In genomic region chr14:72825486-72825885, GRCh38 we compare ENCODE assay signal across 17 cellular contexts.
A peak's percentile ranks its signal among the peaks of the same experiment; 100 is the strongest.
DNase-seq lines count a peak whose midpoint lies in the region; ATAC-seq and TF ChIP-seq lines count a peak whose summit lies in the region.
"Had no signal": no experiment of that assay in that cellular context is flagged by ENCODE, and none has a peak within 500 bp of the region (broad histone marks: within the 10 kb centered on the region; RNA-seq: fewer than 3 reads in every experiment).

No MANE protein-coding gene starts in this region.

- H3K4me3 ChIP-seq in cardiac muscle cell (no peak overlapping the region), heart right ventricle (no peak overlapping the region), mesendoderm (ENCODE audit: low read length) (no peak overlapping the region), gastrocnemius medialis (no peak overlapping the region)
- H3K4me3 ChIP-seq: BLaER1 had no signal

- no peak overlapping the region for H3K9ac ChIP-seq in mesendoderm (ENCODE audit: low read length)
- H3K9ac ChIP-seq: BLaER1 had no signal

- in situ Hi-C loops in gastrocnemius medialis (cut with MboI; ENCODE audit: low sequenced_read_pairs in 4 of 4), result no loop called here

- TF ChIP-seq POLR2A in gastrocnemius medialis (IDR thresholded peaks at IDR 0.05), result no peak

- no peak overlapping the region for H3K4me2 ChIP-seq in mesendoderm (ENCODE audit: low read length)
- H3K4me2 ChIP-seq: BLaER1 had no signal

- H3K4ac ChIP-seq in mesendoderm (ENCODE audit: low read depth, low read length), result no peak overlapping the region

- no peak for TF ChIP-seq CTCF in cardiac muscle cell (IDR thresholded peaks at IDR 0.05; ENCODE audit: low read depth, low read length)
- no peak for TF ChIP-seq CTCF in heart right ventricle (IDR thresholded peaks at IDR 0.05)
- TF ChIP-seq CTCF in gastrocnemius medialis (IDR thresholded peaks at IDR 0.05 in 4 of 5, conservative IDR thresholded peaks at IDR 0.05 in 1 of 5), result no peak

- peaks cover 28% of the 10 kb centered on the region for H3K4me1 ChIP-seq in cardiac muscle cell (ENCODE audit: low read depth)
- peaks cover 0 to 47% (median 11%) of the 10 kb centered on the region in 9 donors for H3K4me1 ChIP-seq in heart right ventricle
- H3K4me1 ChIP-seq in mesendoderm (ENCODE audit: control insufficient read depth, low read depth, low read length), result peaks cover 5% of the 10 kb centered on the region
- H3K4me1 ChIP-seq in gastrocnemius medialis, result peaks cover 27 to 30% of the 10 kb centered on the region in 2 donors
- H3K4me1 ChIP-seq: BLaER1, Caco-2 had no signal

- intact Hi-C loops in heart right ventricle (cut with DNase I), result loop anchor here in 1 of 10 donors (10.0 kb wide), 1 partner anchor 69 kb away; the partner anchor contains the start of gene DPF3
- intact Hi-C loops in gastrocnemius medialis (cut with DNase I; ENCODE audit: low total_unique reads), result no loop called here

- H2AK5ac ChIP-seq in mesendoderm (ENCODE audit: low read length), result no peak overlapping the region

- H3K9me3 ChIP-seq in cardiac muscle cell (ENCODE audit: low read depth) (no peaks in the 10 kb centered on the region), heart right ventricle (no peaks in the 10 kb centered on the region), gastrocnemius medialis (no peaks in the 10 kb centered on the region)
- H3K9me3 ChIP-seq: BLaER1, Caco-2 had no signal

- no peak overlapping the region for H4K5ac ChIP-seq in mesendoderm (ENCODE audit: low read length)

- no peaks in the 10 kb centered on the region for H3K36me3 ChIP-seq in cardiac muscle cell
- H3K36me3 ChIP-seq in heart right ventricle, result no peaks in the 10 kb centered on the region
- H3K36me3 ChIP-seq in mesendoderm (ENCODE audit: control insufficient read depth, insufficient read depth, low read length), result no peaks in the 10 kb centered on the region
- no peaks in the 10 kb centered on the region for H3K36me3 ChIP-seq in gastrocnemius medialis
- H3K36me3 ChIP-seq: BLaER1 had no signal

- H3K27ac ChIP-seq in cardiac muscle cell (peak overlapping the region; percentile 66), heart right ventricle (peak overlapping the region in 2 of 10 donors; percentile 24 to 81), mesendoderm (ENCODE audit: low read depth, low read length) (no peak overlapping the region), gastrocnemius medialis (peak overlapping the region; percentile 14 to 75 (median 41))
- H3K27ac ChIP-seq: 22Rv1, BLaER1, C4-2B had no signal

- no peak overlapping the region for H2BK15ac ChIP-seq in mesendoderm (replicated peaks; ENCODE audit: low read depth)

- ATAC-seq in heart right ventricle (no peak), gastrocnemius medialis (no peak)
- ATAC-seq: CD8-positive, alpha-beta T cell had no signal

- no peak overlapping the region for H3K18ac ChIP-seq in mesendoderm (ENCODE audit: low read length)

- H3K27me3 ChIP-seq in cardiac muscle cell (no peaks in the 10 kb centered on the region), heart right ventricle (no peaks in the 10 kb centered on the region), mesendoderm (ENCODE audit: insufficient read depth, low read length, poor library complexity) (no peaks in the 10 kb centered on the region), gastrocnemius medialis (no peaks in the 10 kb centered on the region)
- H3K27me3 ChIP-seq: BLaER1 had no signal

- H3K56ac ChIP-seq in mesendoderm (ENCODE audit: low read length), result no peak overlapping the region

- no peak overlapping the region for H2BK120ac ChIP-seq in mesendoderm (ENCODE audit: low read depth, low read length)

- no peak overlapping the region for H2BK5ac ChIP-seq in mesendoderm (ENCODE audit: low read length)

- DNase-seq in cardiac muscle cell (ENCODE audit: low read depth in 1 of 2, low spot score in 1 of 2) (no peak), heart right ventricle (no peak), mesendoderm (peak; percentile 5), gastrocnemius medialis (no peak), midbrain (lab: John Stamatoyannopoulos, UW) (no peak), RKO (ENCODE audit: low spot score) (no peak)
- DNase-seq: Caco-2; CD4-positive, CD25-positive, alpha-beta regulatory T cell; CD8-positive, alpha-beta T cell; DMS153; DND-41; GOT3; H7; HCEC 1CT had no signal

- H4K8ac ChIP-seq in mesendoderm (ENCODE audit: low read depth, low read length), result no peak overlapping the region

- no peak overlapping the region for H3K23ac ChIP-seq in mesendoderm (ENCODE audit: low read length)

- no peaks in the 10 kb centered on the region for H3K79me1 ChIP-seq in mesendoderm (ENCODE audit: low read length)

- H3K79me2 ChIP-seq in mesendoderm (ENCODE audit: control insufficient read depth, insufficient read depth, low read length), result no peaks in the 10 kb centered on the region

- WGBS in heart right ventricle, 2 donors, result 89 to 93% methylated on average over 2 of the region's 2 CpGs
- no CpG with 5 or more reads among the region's 2 CpGs for WGBS in mesendoderm (ENCODE audit: extremely low coverage, insufficient coverage, low lambda C conversion rate)
